In the genomic region with DNA sequence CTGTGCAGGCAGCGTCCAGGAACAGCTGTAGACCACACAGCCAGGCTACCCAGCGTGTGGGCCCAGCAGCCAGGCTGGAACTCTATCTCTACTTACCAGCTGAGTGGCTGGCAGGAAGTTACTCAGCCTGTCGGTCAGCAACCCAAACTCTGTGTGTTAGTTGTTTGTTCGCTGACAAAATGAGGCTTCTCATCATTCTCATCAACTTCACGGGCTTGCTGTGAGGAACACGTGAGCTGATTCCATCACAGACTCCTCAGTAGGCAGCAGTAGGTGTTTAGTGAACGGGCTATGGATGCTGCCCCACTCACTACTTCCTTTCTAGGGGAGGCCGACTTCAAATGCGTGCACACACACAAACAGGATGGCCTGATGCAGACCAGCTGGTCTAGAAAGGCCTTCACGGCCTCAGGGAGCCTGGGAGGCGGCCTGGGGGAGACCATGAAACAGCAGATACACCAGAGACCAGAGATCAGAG, we compare ENCODE assay signal across 1 cellular context.
TF ChIP-seq lines count a peak whose summit lies in the region.

No MANE protein-coding gene starts in this region.

TF ChIP-seq in K562, 482 proteins besides CTCF, POLR2A, EP300 and RAD21 (continued from another document):
- TF ChIP-seq KDM4B (IDR thresholded peaks at IDR 0.05; ENCODE audit: borderline replicate concordance in 2 of 2, low read depth in 1 of 2) (no peak), CC2D1A (IDR thresholded peaks at IDR 0.05) (no peak; the same call in 1 of the 2 replicates), ARHGAP35 (IDR thresholded peaks at IDR 0.05; ENCODE audit: partially characterized antibody) (no peak), ZFP1 (CRISPR knock-in tag; IDR thresholded peaks at IDR 0.05) (no peak), SMARCA5 (IDR thresholded peaks at IDR 0.05) (no peak), NR2F6 (CRISPR knock-in tag; IDR thresholded peaks at IDR 0.05) (no peak), RFX7 (CRISPR knock-in tag; IDR thresholded peaks at IDR 0.05) (no peak), TRIM24 (IDR thresholded peaks at IDR 0.05) (peak; percentile 59 to 77; a peak in 3 of 4 replicates), HDAC6 (IDR thresholded peaks at IDR 0.05; ENCODE audit: low read depth, low read length) (no peak), TFAM (CRISPR knock-in tag; conservative IDR thresholded peaks at IDR 0.05) (no peak), ZKSCAN8 (CRISPR knock-in tag; IDR thresholded peaks at IDR 0.05) (no peak), ZNF282 (CRISPR knock-in tag; IDR thresholded peaks at IDR 0.05) (no peak), CXXC5 (CRISPR knock-in tag; IDR thresholded peaks at IDR 0.05) (peak; percentile 48), GTF2E2 (tag; IDR thresholded peaks at IDR 0.05) (no peak), SMAD2 (IDR thresholded peaks at IDR 0.05; ENCODE audit: low read depth, low read length) (no peak), TAF1 (IDR thresholded peaks at IDR 0.05; ENCODE audit: control insufficient read depth, extremely low read depth, insufficient read depth, low read length, severe bottlenecking) (no peak), FOXK1 (CRISPR knock-in tag; IDR thresholded peaks at IDR 0.05; ENCODE audit: borderline replicate concordance) (no peak), XRCC4 (IDR thresholded peaks at IDR 0.05; ENCODE audit: extremely low read depth, insufficient read depth, insufficient read length) (no peak), ZNF780A (CRISPR knock-in tag; IDR thresholded peaks at IDR 0.05) (no peak), RREB1 (CRISPR knock-in tag; IDR thresholded peaks at IDR 0.05) (no peak), DDX20 (tag; IDR thresholded peaks at IDR 0.05; ENCODE audit: low read depth) (no peak), BRD4 (IDR thresholded peaks at IDR 0.05) (no peak), BACH1 (tag; IDR thresholded peaks at IDR 0.05) (peak; percentile 39; the same call in 1 of the 2 replicates), PHTF2 (CRISPR knock-in tag; IDR thresholded peaks at IDR 0.05) (no peak)
- TF ChIP-seq, protein P1, sequence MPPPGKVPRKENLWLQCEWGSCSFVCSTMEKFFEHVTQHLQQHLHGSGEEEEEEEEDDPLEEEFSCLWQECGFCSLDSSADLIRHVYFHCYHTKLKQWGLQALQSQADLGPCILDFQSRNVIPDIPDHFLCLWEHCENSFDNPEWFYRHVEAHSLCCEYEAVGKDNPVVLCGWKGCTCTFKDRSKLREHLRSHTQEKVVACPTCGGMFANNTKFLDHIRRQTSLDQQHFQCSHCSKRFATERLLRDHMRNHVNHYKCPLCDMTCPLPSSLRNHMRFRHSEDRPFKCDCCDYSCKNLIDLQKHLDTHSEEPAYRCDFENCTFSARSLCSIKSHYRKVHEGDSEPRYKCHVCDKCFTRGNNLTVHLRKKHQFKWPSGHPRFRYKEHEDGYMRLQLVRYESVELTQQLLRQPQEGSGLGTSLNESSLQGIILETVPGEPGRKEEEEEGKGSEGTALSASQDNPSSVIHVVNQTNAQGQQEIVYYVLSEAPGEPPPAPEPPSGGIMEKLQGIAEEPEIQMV (tag; conservative IDR thresholded peaks at IDR 0.05; ENCODE audit: low read depth) = no peak
- TF ChIP-seq, protein P2, sequence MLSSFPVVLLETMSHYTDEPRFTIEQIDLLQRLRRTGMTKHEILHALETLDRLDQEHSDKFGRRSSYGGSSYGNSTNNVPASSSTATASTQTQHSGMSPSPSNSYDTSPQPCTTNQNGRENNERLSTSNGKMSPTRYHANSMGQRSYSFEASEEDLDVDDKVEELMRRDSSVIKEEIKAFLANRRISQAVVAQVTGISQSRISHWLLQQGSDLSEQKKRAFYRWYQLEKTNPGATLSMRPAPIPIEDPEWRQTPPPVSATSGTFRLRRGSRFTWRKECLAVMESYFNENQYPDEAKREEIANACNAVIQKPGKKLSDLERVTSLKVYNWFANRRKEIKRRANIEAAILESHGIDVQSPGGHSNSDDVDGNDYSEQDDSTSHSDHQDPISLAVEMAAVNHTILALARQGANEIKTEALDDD (IDR thresholded peaks at IDR 0.05) = peak; percentile 80; the same call in 1 of the 2 replicates
- TF ChIP-seq, protein P3, sequence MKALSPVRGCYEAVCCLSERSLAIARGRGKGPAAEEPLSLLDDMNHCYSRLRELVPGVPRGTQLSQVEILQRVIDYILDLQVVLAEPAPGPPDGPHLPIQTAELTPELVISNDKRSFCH (CRISPR knock-in tag; IDR thresholded peaks at IDR 0.05) = no peak
- TF ChIP-seq, protein P3 (tag; IDR thresholded peaks at IDR 0.05) = peak; percentile 29; the same call in 1 of the 2 replicates
- TF ChIP-seq, protein P4, sequence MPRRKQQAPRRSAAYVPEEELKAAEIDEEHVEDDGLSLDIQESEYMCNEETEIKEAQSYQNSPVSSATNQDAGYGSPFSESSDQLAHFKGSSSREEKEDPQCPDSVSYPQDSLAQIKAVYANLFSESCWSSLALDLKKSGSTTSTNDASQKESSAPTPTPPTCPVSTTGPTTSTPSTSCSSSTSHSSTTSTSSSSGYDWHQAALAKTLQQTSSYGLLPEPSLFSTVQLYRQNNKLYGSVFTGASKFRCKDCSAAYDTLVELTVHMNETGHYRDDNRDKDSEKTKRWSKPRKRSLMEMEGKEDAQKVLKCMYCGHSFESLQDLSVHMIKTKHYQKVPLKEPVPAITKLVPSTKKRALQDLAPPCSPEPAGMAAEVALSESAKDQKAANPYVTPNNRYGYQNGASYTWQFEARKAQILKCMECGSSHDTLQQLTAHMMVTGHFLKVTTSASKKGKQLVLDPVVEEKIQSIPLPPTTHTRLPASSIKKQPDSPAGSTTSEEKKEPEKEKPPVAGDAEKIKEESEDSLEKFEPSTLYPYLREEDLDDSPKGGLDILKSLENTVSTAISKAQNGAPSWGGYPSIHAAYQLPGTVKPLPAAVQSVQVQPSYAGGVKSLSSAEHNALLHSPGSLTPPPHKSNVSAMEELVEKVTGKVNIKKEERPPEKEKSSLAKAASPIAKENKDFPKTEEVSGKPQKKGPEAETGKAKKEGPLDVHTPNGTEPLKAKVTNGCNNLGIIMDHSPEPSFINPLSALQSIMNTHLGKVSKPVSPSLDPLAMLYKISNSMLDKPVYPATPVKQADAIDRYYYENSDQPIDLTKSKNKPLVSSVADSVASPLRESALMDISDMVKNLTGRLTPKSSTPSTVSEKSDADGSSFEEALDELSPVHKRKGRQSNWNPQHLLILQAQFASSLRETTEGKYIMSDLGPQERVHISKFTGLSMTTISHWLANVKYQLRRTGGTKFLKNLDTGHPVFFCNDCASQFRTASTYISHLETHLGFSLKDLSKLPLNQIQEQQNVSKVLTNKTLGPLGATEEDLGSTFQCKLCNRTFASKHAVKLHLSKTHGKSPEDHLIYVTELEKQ (CRISPR knock-in tag; IDR thresholded peaks at IDR 0.05) = no peak
